9 cellular contexts compared by ENCODE assay signal in the genomic region with DNA sequence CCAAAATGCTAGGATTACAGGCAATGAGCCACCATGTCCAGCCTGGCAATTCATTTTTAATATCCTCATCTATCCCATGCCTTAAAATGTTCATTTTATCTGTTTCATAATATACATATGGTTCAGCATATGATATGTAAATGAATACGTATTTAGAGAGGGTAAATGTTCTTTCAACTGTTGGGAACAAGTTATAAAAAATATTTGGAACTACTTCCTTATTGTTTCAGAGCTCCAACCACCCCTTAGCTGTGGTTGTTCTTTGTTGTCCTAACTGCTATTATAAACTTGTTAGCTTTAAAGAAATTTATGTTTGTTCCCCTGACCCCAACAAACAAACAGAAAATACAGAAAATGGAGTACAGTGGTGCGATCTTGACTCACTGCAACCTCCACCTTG. TPM values are rescaled to one million over a fixed set of nuclear protein-coding genes. Genes with fewer than 3 reads are reported as not detected.
"Had no signal": no experiment of that assay in that cellular context is flagged by ENCODE, and none has a peak within 500 bp of the region (broad histone marks: within the 10 kb centered on the region; RNA-seq: fewer than 3 reads in every experiment).

No MANE protein-coding gene starts in this region.

- H3K36me3 ChIP-seq: HAP-1 had no signal

- H3K4me1 ChIP-seq: HAP-1 had no signal

- H3K4me3 ChIP-seq: GM23248, GM23338, HAP-1 had no signal

- ATAC-seq: GM23338, HCT116 had no signal

- DNase-seq: GM23248, GOT3, H7, H9, HCEC 1CT, HFFc6 had no signal

- H3K9me3 ChIP-seq: HAP-1 had no signal

RNA-seq across cellular contexts. Expression of a gene that starts 14.5 kb away (rescaled TPM):
- total RNA-seq: GM23248 had no signal
